Comparison of ENCODE assay signal across 2 cellular contexts in genomic region chr19:49391581-49392399, GRCh38.
TF ChIP-seq lines count a peak whose summit lies in the region.

No MANE protein-coding gene starts in this region.

TF ChIP-seq in HEK293, 187 proteins besides CTCF, POLR2A, EP300 and RAD21 (continued from another document):
- TF ChIP-seq, protein P1, sequence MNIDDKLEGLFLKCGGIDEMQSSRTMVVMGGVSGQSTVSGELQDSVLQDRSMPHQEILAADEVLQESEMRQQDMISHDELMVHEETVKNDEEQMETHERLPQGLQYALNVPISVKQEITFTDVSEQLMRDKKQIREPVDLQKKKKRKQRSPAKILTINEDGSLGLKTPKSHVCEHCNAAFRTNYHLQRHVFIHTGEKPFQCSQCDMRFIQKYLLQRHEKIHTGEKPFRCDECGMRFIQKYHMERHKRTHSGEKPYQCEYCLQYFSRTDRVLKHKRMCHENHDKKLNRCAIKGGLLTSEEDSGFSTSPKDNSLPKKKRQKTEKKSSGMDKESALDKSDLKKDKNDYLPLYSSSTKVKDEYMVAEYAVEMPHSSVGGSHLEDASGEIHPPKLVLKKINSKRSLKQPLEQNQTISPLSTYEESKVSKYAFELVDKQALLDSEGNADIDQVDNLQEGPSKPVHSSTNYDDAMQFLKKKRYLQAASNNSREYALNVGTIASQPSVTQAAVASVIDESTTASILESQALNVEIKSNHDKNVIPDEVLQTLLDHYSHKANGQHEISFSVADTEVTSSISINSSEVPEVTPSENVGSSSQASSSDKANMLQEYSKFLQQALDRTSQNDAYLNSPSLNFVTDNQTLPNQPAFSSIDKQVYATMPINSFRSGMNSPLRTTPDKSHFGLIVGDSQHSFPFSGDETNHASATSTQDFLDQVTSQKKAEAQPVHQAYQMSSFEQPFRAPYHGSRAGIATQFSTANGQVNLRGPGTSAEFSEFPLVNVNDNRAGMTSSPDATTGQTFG (tag by site-specific recombination; IDR thresholded peaks at IDR 0.05; ENCODE audit: borderline replicate concordance) = 0 out of 2 replicates have a peak, but pooled peaks have one; percentile 42
- TF ChIP-seq ZFP37 (tag by site-specific recombination; IDR thresholded peaks at IDR 0.05) (0 out of 2 replicates have a peak, but pooled peaks have one; percentile 70), ZNF654 (tag by site-specific recombination; IDR thresholded peaks at IDR 0.05; ENCODE audit: low read depth) (peak; percentile 96), ZSCAN30 (tag by site-specific recombination; IDR thresholded peaks at IDR 0.05) (0 out of 2 replicates have a peak, but pooled peaks have one; percentile 29), ZNF19 (tag by site-specific recombination; IDR thresholded peaks at IDR 0.05; ENCODE audit: low read depth) (no peak), ZNF366 (tag by site-specific recombination; conservative IDR thresholded peaks at IDR 0.05) (peak; percentile 98), ZNF248 (tag by site-specific recombination; IDR thresholded peaks at IDR 0.05) (0 out of 2 replicates have a peak, but pooled peaks have one; percentile 38), OVOL3 (tag by site-specific recombination; IDR thresholded peaks at IDR 0.05) (no peak), ZNF391 (tag by site-specific recombination; IDR thresholded peaks at IDR 0.05; ENCODE audit: borderline replicate concordance, low read depth) (peak; percentile 56; the same call in 1 of the 2 replicates), ZBTB8A (tag by site-specific recombination; IDR thresholded peaks at IDR 0.05) (no peak), ZNF660 (tag by site-specific recombination; IDR thresholded peaks at IDR 0.05) (peak; percentile 44; the same call in 1 of the 2 replicates), GLIS1 (tag by site-specific recombination; IDR thresholded peaks at IDR 0.05) (peak; percentile 21; the same call in 1 of the 2 replicates)

TF ChIP-seq in HepG2, 621 proteins besides CTCF, POLR2A, EP300 and RAD21 (continued from another document):
- TF ChIP-seq ZNF556 (CRISPR knock-in tag; IDR thresholded peaks at IDR 0.05; ENCODE audit: borderline replicate concordance) (no peak), ZNF160 (CRISPR knock-in tag; IDR thresholded peaks at IDR 0.05) (no peak), SMC3 (IDR thresholded peaks at IDR 0.05; ENCODE audit: low read length) (peak; percentile 77), STAG1 (CRISPR knock-in tag; IDR thresholded peaks at IDR 0.05) (peak; percentile 96), SUZ12 (IDR thresholded peaks at IDR 0.05; ENCODE audit: low read depth, low read length) (peak; percentile 28; the same call in 1 of the 2 replicates), ZNF263 (CRISPR knock-in tag; IDR thresholded peaks at IDR 0.05) (0 out of 2 replicates have a peak, but pooled peaks have one; percentile 21), SAP130 (CRISPR knock-in tag; IDR thresholded peaks at IDR 0.05; ENCODE audit: low read depth) (0 out of 2 replicates have a peak, but pooled peaks have one; percentile 17), SALL2 (CRISPR knock-in tag; IDR thresholded peaks at IDR 0.05) (peak; percentile 31; the same call in 1 of the 2 replicates), XRCC5 (optimal IDR thresholded peaks at IDR 0.05; ENCODE audit: low read length) (peak; percentile 75), ELF3 (CRISPR knock-in tag; IDR thresholded peaks at IDR 0.05) (peak; percentile 28; the same call in 1 of the 2 replicates), ZFY (CRISPR knock-in tag; IDR thresholded peaks at IDR 0.05) (0 out of 2 replicates have a peak, but pooled peaks have one; percentile 22)
